9 cellular contexts compared by ENCODE assay signal in the genomic region with DNA sequence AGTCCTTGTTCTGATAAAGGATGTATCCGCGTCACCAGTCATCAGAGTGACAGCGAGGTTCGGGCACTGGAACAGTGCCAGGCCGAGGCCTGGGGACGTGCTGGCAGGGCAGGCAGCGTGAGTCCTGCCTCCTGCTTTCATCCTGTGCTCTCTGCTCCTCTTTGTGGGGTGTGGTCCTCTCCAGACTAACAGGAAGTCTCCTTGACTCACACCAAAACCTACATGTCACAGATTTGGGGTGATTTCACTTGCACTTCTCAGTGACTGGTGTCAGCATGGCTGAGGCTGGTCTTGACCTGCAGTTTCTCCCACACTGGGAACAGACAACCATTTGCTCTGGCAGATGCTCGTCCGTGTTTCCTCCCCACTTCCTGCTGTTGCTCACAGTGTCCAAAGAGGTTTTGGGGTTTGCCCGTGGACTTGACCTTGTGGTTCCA. TPM values are rescaled to one million over a fixed set of nuclear protein-coding genes. Genes with fewer than 3 reads are reported as not detected.
DNase-seq lines count a peak whose midpoint lies in the region; ATAC-seq and TF ChIP-seq lines count a peak whose summit lies in the region.
"Had no signal": no experiment of that assay in that cellular context is flagged by ENCODE, and none has a peak within 500 bp of the region (broad histone marks: within the 10 kb centered on the region; RNA-seq: fewer than 3 reads in every experiment).

No MANE protein-coding gene starts in this region.

- no peaks in the 10 kb centered on the region for H3K9me3 Mint-ChIP-seq in activated CD8-positive, alpha-beta T cell treated with anti-CD3 and anti-CD28 coated beads for 36 hours
- no peaks in the 10 kb centered on the region for H3K9me3 Mint-ChIP-seq in immature natural killer cell

- CTCF ChIA-PET in activated CD8-positive, alpha-beta T cell treated with anti-CD3 and anti-CD28 coated beads for 36 hours (lab: Charles Lee) = no interaction called here

- H3K36me3 ChIP-seq in BLaER1 = no peaks in the 10 kb centered on the region
- H3K36me3 ChIP-seq in esophagus muscularis mucosa = no peaks in the 10 kb centered on the region

- peak overlapping the region; percentile 67 for H3K27ac Mint-ChIP-seq in activated CD8-positive, alpha-beta T cell treated with anti-CD3 and anti-CD28 coated beads for 36 hours
- H3K27ac Mint-ChIP-seq in immature natural killer cell = peak overlapping the region; percentile 3 to 66 (median 46)

- no peak for TF ChIP-seq EP300 in esophagus muscularis mucosa (IDR thresholded peaks at IDR 0.05)

- POLR2A ChIA-PET in activated CD8-positive, alpha-beta T cell treated with anti-CD3 and anti-CD28 coated beads for 36 hours (lab: Charles Lee) = no interaction called here

- DNase-seq in GM20000 (ENCODE audit: low spot score) (peak; percentile 66), immature natural killer cell (peak; percentile 40 to 47 (median 42)), OCI-M2 (lab: John Stamatoyannopoulos, UW; ENCODE audit: unreplicated experiment) (no peak), esophagus muscularis mucosa (ENCODE audit: extremely low spot score) (no peak)
- DNase-seq in activated CD8-positive, alpha-beta T cell treated with anti-CD3 and anti-CD28 coated beads for 36 hours = peak; percentile 87
- DNase-seq in stimulated activated naive CD8-positive, alpha-beta T cell treated with anti-CD3 and anti-CD28 coated beads, Interleukin-15, Interleukin-2, amounts not matched to agents 100 U/mL and 50 U/mL, for 24 hours = peak; percentile 77

- no peak for TF ChIP-seq CTCF in GM20000 (IDR thresholded peaks at IDR 0.05; ENCODE audit: extremely low read depth, missing control alignments)
- TF ChIP-seq CTCF in activated CD8-positive, alpha-beta T cell treated with anti-CD3 and anti-CD28 coated beads for 36 hours (IDR thresholded peaks at IDR 0.05) = no peak
- no peak for TF ChIP-seq CTCF in esophagus muscularis mucosa (IDR thresholded peaks at IDR 0.05)

- ATAC-seq in HG03521 (IDR thresholded peaks at IDR 0.05; ENCODE audit: unreplicated experiment) = peak; percentile 65
- peak; percentile 88 for ATAC-seq in activated CD8-positive, alpha-beta T cell treated with anti-CD3 and anti-CD28 coated beads for 36 hours
- peak; percentile 89 for ATAC-seq in stimulated activated naive CD8-positive, alpha-beta T cell treated with anti-CD3 and anti-CD28 coated beads, Interleukin-15, Interleukin-2, amounts not matched to agents 100 U/mL and 50 U/mL, for 24 hours

- no peaks in the 10 kb centered on the region for H3K27me3 Mint-ChIP-seq in activated CD8-positive, alpha-beta T cell treated with anti-CD3 and anti-CD28 coated beads for 36 hours
- peaks cover 2 to 4% (median 3%) of the 10 kb centered on the region in 3 donors for H3K27me3 Mint-ChIP-seq in immature natural killer cell (ENCODE audit: low read depth in 3 of 3)

- peak overlapping the region; percentile 40 for H3K4me3 Mint-ChIP-seq in activated CD8-positive, alpha-beta T cell treated with anti-CD3 and anti-CD28 coated beads for 36 hours
- peak overlapping the region in 3 of 5 donors; percentile 17 to 60 (median 54) for H3K4me3 Mint-ChIP-seq in immature natural killer cell

- peak overlapping the region; percentile 57 for H3K4me2 ChIP-seq in BLaER1

- intact Hi-C loops in activated CD8-positive, alpha-beta T cell treated with anti-CD3 and anti-CD28 coated beads for 36 hours (cut with micrococcal nuclease) = no loop called here
- intact Hi-C loops in esophagus muscularis mucosa (cut with DNase I) = no loop called here

- H3K27me3 ChIP-seq in BLaER1 (no peaks in the 10 kb centered on the region), esophagus muscularis mucosa (no peaks in the 10 kb centered on the region)

- H3K4me1 ChIP-seq in BLaER1 (peaks cover 43% of the 10 kb centered on the region), esophagus muscularis mucosa (no peaks in the 10 kb centered on the region)

- H3K4me3 ChIP-seq in BLaER1 (no peak overlapping the region), esophagus muscularis mucosa (no peak overlapping the region)

- peak overlapping the region; percentile 55; the same call in 1 of the 2 replicates for H3K27ac ChIP-seq in BLaER1
- peak overlapping the region in 2 of 4 donors; percentile 8 to 31 for H3K27ac ChIP-seq in esophagus muscularis mucosa (replicated peaks in 1 of 4)

- H3K36me3 Mint-ChIP-seq in activated CD8-positive, alpha-beta T cell treated with anti-CD3 and anti-CD28 coated beads for 36 hours (ENCODE audit: low read depth) = no peaks in the 10 kb centered on the region
- H3K36me3 Mint-ChIP-seq in immature natural killer cell = no peaks in the 10 kb centered on the region

- H3K9ac ChIP-seq in BLaER1 = no peak overlapping the region

- H3K4me1 Mint-ChIP-seq in activated CD8-positive, alpha-beta T cell treated with anti-CD3 and anti-CD28 coated beads for 36 hours (ENCODE audit: low read depth) = peaks cover 37% of the 10 kb centered on the region
- H3K4me1 Mint-ChIP-seq in immature natural killer cell = peaks cover 34 to 38% of the 10 kb centered on the region in 2 donors

- H4K20me1 ChIP-seq in BLaER1 = no peaks in the 10 kb centered on the region

- WGBS in esophagus muscularis mucosa = 69% methylated on average over 10 of the region's 10 CpGs

- TF ChIP-seq POLR2A in esophagus muscularis mucosa (IDR thresholded peaks at IDR 0.05; ENCODE audit: low read depth) = no peak

- no peaks in the 10 kb centered on the region for H3K9me3 ChIP-seq in BLaER1
- H3K9me3 ChIP-seq in esophagus muscularis mucosa = no peaks in the 10 kb centered on the region

RNA-seq across cellular contexts. Expression of gene NLRP3, which starts 8.8 kb away (rescaled TPM):
- total RNA-seq in activated CD8-positive, alpha-beta T cell treated with anti-CD3 and anti-CD28 coated beads for 36 hours = 1 to 10 TPM; 3.2 to 3.6 TPM
- 1 to 10 TPM in 2 of 3 donors, not detected in 1; 1.0 to 1.5 TPM for polyA plus RNA-seq in immature natural killer cell
- 1 to 10 TPM; 1.3 to 4.5 (median 1.6) TPM for total RNA-seq in esophagus muscularis mucosa

RNA-seq across cellular contexts. Expression of gene OR2B11, which starts 50.7 kb away (rescaled TPM):
- not detected for total RNA-seq in activated CD8-positive, alpha-beta T cell treated with anti-CD3 and anti-CD28 coated beads for 36 hours
- not detected for polyA plus RNA-seq in immature natural killer cell
- not detected for total RNA-seq in esophagus muscularis mucosa
- total RNA-seq: liver had no signal
- polyA plus RNA-seq: liver had no signal

Comparison
In these comparisons a context has a peak if more than half of its experiments do, and no peak if none do; other contexts are left out.
1. DNase-seq: peak in GM20000 (single experiment), activated CD8-positive, alpha-beta T cell treated with anti-CD3 and anti-CD28 coated beads for 36 hours (single experiment), immature natural killer cell (3 of 3) and stimulated activated naive CD8-positive, alpha-beta T cell treated with anti-CD3 and anti-CD28 coated beads, Interleukin-15, Interleukin-2, amounts not matched to agents 100 U/mL and 50 U/mL, for 24 hours (single experiment); none in OCI-M2 (single experiment) and esophagus muscularis mucosa (single experiment).
2. Peak in every context shown above with its lines, with median percentiles within 50 percentile points of each other: ATAC-seq.